Comparison of ENCODE assay signal across 1 cellular context in genomic region chr6:31658158-31658688, GRCh38.
A peak's percentile ranks its signal among the peaks of the same experiment; 100 is the strongest.
TF ChIP-seq lines count a peak whose summit lies in the region.

No MANE protein-coding gene starts in this region.

TF ChIP-seq in K562, 482 proteins besides CTCF, POLR2A, EP300 and RAD21 (continued from another document):
- TF ChIP-seq MLLT1 (IDR thresholded peaks at IDR 0.05) (no peak), ZNF23 (CRISPR knock-in tag; IDR thresholded peaks at IDR 0.05) (no peak), FOS (IDR thresholded peaks at IDR 0.05; ENCODE audit: extremely low read depth, insufficient read length) (no peak), FUS (optimal IDR thresholded peaks at IDR 0.05; ENCODE audit: low read depth, low read length) (no peak), NCOA2 (IDR thresholded peaks at IDR 0.05; ENCODE audit: partially characterized antibody in 2 of 2) (no peak), USF1 (CRISPR knock-in tag; IDR thresholded peaks at IDR 0.05) (peak; percentile 20; the same call in 1 of the 2 replicates), TEAD1 (CRISPR knock-in tag; IDR thresholded peaks at IDR 0.05) (peak in 1 of 2 experiments; percentile 36; a peak in 1 of 4 replicates), ZBTB7A (IDR thresholded peaks at IDR 0.05; ENCODE audit: borderline replicate concordance, control insufficient read depth, low read depth, low read length) (peak; percentile 49; the same call in 1 of the 2 replicates), PTBP1 (IDR thresholded peaks at IDR 0.05; ENCODE audit: low read depth, low read length) (0 out of 2 replicates have a peak, but pooled peaks have one; percentile 17), XRCC5 (IDR thresholded peaks at IDR 0.05; ENCODE audit: low read depth, low read length) (no peak), ZNF133 (CRISPR knock-in tag; IDR thresholded peaks at IDR 0.05) (no peak), ZNF668 (CRISPR knock-in tag; IDR thresholded peaks at IDR 0.05) (no peak), GABPA (tag; conservative IDR thresholded peaks at IDR 0.05; ENCODE audit: low read depth) (no peak), PPARD (CRISPR knock-in tag; IDR thresholded peaks at IDR 0.05) (no peak), MITF (IDR thresholded peaks at IDR 0.05) (0 out of 2 replicates have a peak, but pooled peaks have one; percentile 34), TCF7 (IDR thresholded peaks at IDR 0.05; ENCODE audit: borderline replicate concordance) (no peak), STAT5A (IDR thresholded peaks at IDR 0.05; ENCODE audit: borderline replicate concordance, low read length) (no peak), TAF1 (IDR thresholded peaks at IDR 0.05; ENCODE audit: control insufficient read depth, extremely low read depth, insufficient read depth, low read length, severe bottlenecking) (peak; percentile 30), ZBTB2 (IDR thresholded peaks at IDR 0.05) (peak; percentile 12; the same call in 1 of the 2 replicates), PATZ1 (CRISPR knock-in tag; IDR thresholded peaks at IDR 0.05; ENCODE audit: borderline replicate concordance) (no peak), MAFK (IDR thresholded peaks at IDR 0.05; ENCODE audit: low read length) (peak; percentile 65), KDM1A (IDR thresholded peaks at IDR 0.05) (no peak), MAX (CRISPR knock-in tag; IDR thresholded peaks at IDR 0.05) (no peak), MAFF (IDR thresholded peaks at IDR 0.05; ENCODE audit: low read length) (peak; percentile 76), CHD7 (IDR thresholded peaks at IDR 0.05; ENCODE audit: low read depth, low read length) (no peak), ID3 (CRISPR knock-in tag; IDR thresholded peaks at IDR 0.05) (no peak), ID3 (tag; IDR thresholded peaks at IDR 0.05) (no peak), ZNF263 (CRISPR knock-in tag; IDR thresholded peaks at IDR 0.05; ENCODE audit: borderline replicate concordance) (0 out of 2 replicates have a peak, but pooled peaks have one; percentile 26)
